22 cellular contexts compared by ENCODE assay signal in genomic region chr13:110824901-110825300, GRCh38.
"Had no signal": no experiment of that assay in that cellular context is flagged by ENCODE, and none has a peak within 500 bp of the region (broad histone marks: within the 10 kb centered on the region; RNA-seq: fewer than 3 reads in every experiment).

No MANE protein-coding gene starts in this region.

- H3K4me1 ChIP-seq: colonic mucosa, esophagus muscularis mucosa, prostate gland, right atrium auricular region, testis, tibial artery had no signal

- H3K27me3 Mint-ChIP-seq: natural killer cell treated with Interleukin-12 subunit alpha and Interleukin-12 subunit beta and Interleukin-15 and Interleukin-18, amount 100 ng/mL, for 72 hours had no signal

- DNase-seq: colonic mucosa; effector CD8-positive, alpha-beta T cell; naive B cell; stimulated activated CD4-positive, alpha-beta T cell treated with anti-CD3 and anti-CD28 coated beads, Interleukin-2, amount 100 ng/mL, for 24 hours; stimulated activated CD4-positive, alpha-beta T cell treated with anti-CD3 and anti-CD28 coated beads, Interleukin-4, amount 100 ng/mL, for 4 hours; stimulated activated naive CD8-positive, alpha-beta T cell treated with anti-CD3 and anti-CD28 coated beads, Interleukin-15, Interleukin-2, amounts not matched to agents 100 U/mL and 50 U/mL, for 24 hours; substantia nigra; testis; tibial artery had no signal

- H3K9me3 Mint-ChIP-seq: natural killer cell treated with Interleukin-12 subunit alpha and Interleukin-12 subunit beta and Interleukin-15 and Interleukin-18, amount 100 ng/mL, for 72 hours; neural crest cell; stimulated activated memory B cell treated with anti-CD40 and anti-IgM and Interleukin-4, amounts not matched to agents 10 μg/mL and 1 μg/mL and 100 μg/mL, for 72 hours; type B pancreatic cell had no signal

- H3K27ac Mint-ChIP-seq: dendritic cell treated with granulocyte-macrophage colony-stimulating factor and Interleukin-4, amounts not matched to agents 40 ng/mL and 50 ng/mL, for 4 days; memory B cell; naive B cell; natural killer cell treated with Interleukin-12 subunit alpha and Interleukin-12 subunit beta and Interleukin-15 and Interleukin-18, amount 100 ng/mL, for 72 hours; stimulated activated memory B cell treated with anti-CD40 and anti-IgM and Interleukin-4, amounts not matched to agents 10 μg/mL and 1 μg/mL and 100 μg/mL, for 72 hours; type B pancreatic cell had no signal

- H3K36me3 ChIP-seq: colonic mucosa, esophagus muscularis mucosa, neutrophil, prostate gland, right atrium auricular region, tibial artery had no signal

- H3K4me1 Mint-ChIP-seq: naive B cell; neural crest cell; stimulated activated memory B cell treated with anti-CD40 and anti-IgM and Interleukin-4, amounts not matched to agents 10 μg/mL and 1 μg/mL and 100 μg/mL, for 72 hours had no signal

- ATAC-seq: left lobe of liver; natural killer cell treated with Interleukin-12 subunit alpha and Interleukin-12 subunit beta and Interleukin-15 and Interleukin-18, amount 100 ng/mL, for 72 hours; sciatic nerve; stimulated activated memory B cell treated with anti-CD40 and anti-IgM and Interleukin-4, amounts not matched to agents 10 μg/mL and 1 μg/mL and 100 μg/mL, for 72 hours; stimulated activated naive CD8-positive, alpha-beta T cell treated with anti-CD3 and anti-CD28 coated beads, Interleukin-15, Interleukin-2, amounts not matched to agents 100 U/mL and 50 U/mL, for 24 hours had no signal

- H3K9me3 ChIP-seq: colonic mucosa, esophagus muscularis mucosa, neutrophil, prostate gland, right atrium auricular region, testis, tibial artery had no signal

- H3K27me3 ChIP-seq: colonic mucosa, esophagus muscularis mucosa, right atrium auricular region, testis, tibial artery had no signal

- H3K4me3 Mint-ChIP-seq: dendritic cell treated with granulocyte-macrophage colony-stimulating factor and Interleukin-4, amounts not matched to agents 40 ng/mL and 50 ng/mL, for 4 days; memory B cell; naive B cell; natural killer cell treated with Interleukin-12 subunit alpha and Interleukin-12 subunit beta and Interleukin-15 and Interleukin-18, amount 100 ng/mL, for 72 hours; neural crest cell; stimulated activated memory B cell treated with anti-CD40 and anti-IgM and Interleukin-4, amounts not matched to agents 10 μg/mL and 1 μg/mL and 100 μg/mL, for 72 hours; type B pancreatic cell had no signal

- H3K4me3 ChIP-seq: colonic mucosa, esophagus muscularis mucosa, lung, prostate gland, right atrium auricular region, testis, tibial artery had no signal

- H3K36me3 Mint-ChIP-seq: memory B cell; naive B cell; natural killer cell treated with Interleukin-12 subunit alpha and Interleukin-12 subunit beta and Interleukin-15 and Interleukin-18, amount 100 ng/mL, for 72 hours; stimulated activated memory B cell treated with anti-CD40 and anti-IgM and Interleukin-4, amounts not matched to agents 10 μg/mL and 1 μg/mL and 100 μg/mL, for 72 hours; type B pancreatic cell had no signal

- H3K27ac ChIP-seq: colonic mucosa, esophagus muscularis mucosa, neutrophil, prostate gland, right atrium auricular region, testis, tibial artery had no signal
